Comparison of ENCODE assay signal across 17 cellular contexts in genomic region chr19:32647361-32647760, GRCh38. TPM values are rescaled to one million over a fixed set of nuclear protein-coding genes. Genes with fewer than 3 reads are reported as not detected.
"Had no signal": no experiment of that assay in that cellular context is flagged by ENCODE, and none has a peak within 500 bp of the region (broad histone marks: within the 10 kb centered on the region; RNA-seq: fewer than 3 reads in every experiment).

No MANE protein-coding gene starts in this region.

- H3K4me3 ChIP-seq: lower lobe of right lung, thyroid gland, uterus had no signal

- FAIRE-seq: frontal cortex, islet of Langerhans had no signal

- H3K4me1 ChIP-seq: lower lobe of right lung, uterus had no signal

- H3K9me3 ChIP-seq: lower lobe of right lung, thyroid gland, uterus had no signal

- H3K27ac Mint-ChIP-seq: activated B cell treated with CpG ODN at 0.5 μM for 24 hours; activated naive CD8-positive, alpha-beta T cell; dendritic cell treated with granulocyte-macrophage colony-stimulating factor and Interleukin-4, amounts not matched to agents 40 ng/mL and 50 ng/mL, for 4 days; endodermal cell; mesothelial cell of epicardium had no signal

- H3K9me3 Mint-ChIP-seq: activated B cell treated with CpG ODN at 0.5 μM for 24 hours; dendritic cell treated with granulocyte-macrophage colony-stimulating factor and Interleukin-4, amounts not matched to agents 40 ng/mL and 50 ng/mL, for 4 days; endodermal cell; mesothelial cell of epicardium; stimulated activated naive B cell treated with anti-CD40 and anti-IgM and Interleukin-4, amounts not matched to agents 10 μg/mL and 1 μg/mL and 100 μg/mL, for 72 hours; T-helper 1 cell treated with Interleukin-12 subunit alpha and Interleukin-12 subunit beta and Interleukin-4 antibody, amounts not matched to agents 30 μg/mL and 1 μg/mL, for 36 hours had no signal

- H3K4me3 Mint-ChIP-seq: activated B cell treated with CpG ODN at 0.5 μM for 24 hours; activated naive CD8-positive, alpha-beta T cell; dendritic cell treated with granulocyte-macrophage colony-stimulating factor and Interleukin-4, amounts not matched to agents 40 ng/mL and 50 ng/mL, for 4 days; endodermal cell; mesothelial cell of epicardium; stimulated activated naive B cell treated with anti-CD40 and anti-IgM and Interleukin-4, amounts not matched to agents 10 μg/mL and 1 μg/mL and 100 μg/mL, for 72 hours; T-helper 1 cell treated with Interleukin-12 subunit alpha and Interleukin-12 subunit beta and Interleukin-4 antibody, amounts not matched to agents 30 μg/mL and 1 μg/mL, for 36 hours had no signal

- H3K27me3 ChIP-seq: thyroid gland, uterus had no signal

- ATAC-seq: left colon, lower lobe of right lung had no signal

- DNase-seq: activated B cell treated with CpG ODN at 0.5 μM for 24 hours; activated CD4-positive, alpha-beta T cell treated with anti-CD3 and anti-CD28 coated beads, Interleukin-2, amount 50 U/mL, for 1 hour; activated T-cell treated with anti-CD3 and anti-CD28 coated beads, Interleukin-2, amount 50 U/mL, for 1 hour; cerebellar nuclear complex; endodermal cell; left colon; lower lobe of right lung; stimulated activated CD4-positive, alpha-beta T cell treated with anti-CD3 and anti-CD28 coated beads, Interleukin-2, amount 100 ng/mL, for 48 hours; stimulated activated naive B cell treated with anti-CD40 and anti-IgM and Interleukin-4, amounts not matched to agents 10 μg/mL and 1 μg/mL and 100 μg/mL, for 72 hours; thyroid gland; uterus had no signal

- H3K27ac ChIP-seq: lower lobe of right lung, thyroid gland, uterus had no signal

- H3K36me3 ChIP-seq: uterus had no signal

- H3K27me3 Mint-ChIP-seq: activated B cell treated with CpG ODN at 0.5 μM for 24 hours; activated naive CD8-positive, alpha-beta T cell; dendritic cell treated with granulocyte-macrophage colony-stimulating factor and Interleukin-4, amounts not matched to agents 40 ng/mL and 50 ng/mL, for 4 days; stimulated activated naive B cell treated with anti-CD40 and anti-IgM and Interleukin-4, amounts not matched to agents 10 μg/mL and 1 μg/mL and 100 μg/mL, for 72 hours had no signal

RNA-seq across cellular contexts. Expression of gene RGS9BP, which starts 28.3 kb away (rescaled TPM):
- total RNA-seq: activated B cell treated with CpG ODN at 0.5 μM for 24 hours, endodermal cell had no signal
